1 cellular context compared by ENCODE assay signal in the genomic region with DNA sequence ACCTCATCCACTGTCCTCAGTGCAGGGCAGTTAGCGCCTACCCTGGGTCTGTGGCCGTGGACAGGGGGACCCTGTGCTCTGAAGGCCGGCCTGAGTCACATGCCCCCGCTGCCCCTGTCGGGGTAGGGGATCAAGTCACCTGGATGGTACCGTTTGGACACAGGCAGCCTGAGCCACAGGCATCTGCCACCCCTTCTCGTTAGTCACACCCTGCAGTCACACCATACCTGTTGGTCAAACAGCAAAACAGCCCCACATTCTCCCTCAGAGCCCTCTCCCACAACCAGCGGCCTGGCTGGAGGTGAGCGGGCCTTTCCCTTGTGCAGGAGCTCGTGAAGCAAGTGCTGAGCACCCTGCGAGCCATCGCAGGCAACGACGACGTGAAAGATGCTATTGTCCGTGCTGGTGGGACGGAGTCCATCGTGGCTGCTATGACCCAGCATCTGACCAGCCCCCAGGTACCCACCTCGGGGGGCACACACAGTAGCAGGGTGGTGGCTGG.
TF ChIP-seq lines count a peak whose summit lies in the region.

No MANE protein-coding gene starts in this region.

TF ChIP-seq in HepG2, 621 proteins besides CTCF, POLR2A, EP300 and RAD21:
- TF ChIP-seq ATF2 (CRISPR knock-in tag; IDR thresholded peaks at IDR 0.05), result no peak
- 0 out of 2 replicates have a peak, but pooled peaks have one; percentile 7 for TF ChIP-seq RBFOX2 (IDR thresholded peaks at IDR 0.05; ENCODE audit: low read depth, low read length)
TF ChIP-seq in HepG2: peak in this region for 1.
